ENCODE assay signal across 15 cellular contexts in the genomic region with DNA sequence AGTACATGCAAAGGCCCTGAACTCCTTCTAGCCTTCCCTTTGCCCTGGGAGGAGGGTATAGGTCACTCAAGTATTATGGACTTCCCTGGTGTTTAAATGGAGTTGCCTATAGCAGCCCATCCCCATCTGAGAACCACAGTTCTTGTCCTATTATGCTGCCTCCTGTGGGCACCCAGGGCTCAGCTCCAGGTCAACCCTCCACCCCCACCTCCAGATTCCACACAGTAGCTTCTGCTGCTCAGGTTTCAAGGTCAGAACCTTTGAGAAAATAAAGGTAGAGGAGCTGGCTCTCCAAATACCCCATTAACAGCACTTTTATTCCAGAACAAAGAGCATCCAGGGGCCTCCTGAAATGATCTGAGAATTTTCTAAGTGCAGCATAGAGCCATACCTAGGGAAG. TPM values are rescaled to one million over a fixed set of nuclear protein-coding genes. Genes with fewer than 3 reads are reported as not detected.
DNase-seq lines count a peak whose midpoint lies in the region; ATAC-seq and TF ChIP-seq lines count a peak whose summit lies in the region.
"Had no signal": no experiment of that assay in that cellular context is flagged by ENCODE, and none has a peak within 500 bp of the region (broad histone marks: within the 10 kb centered on the region; RNA-seq: fewer than 3 reads in every experiment).

No MANE protein-coding gene starts in this region.

- peak overlapping the region; percentile 56 for H3K27ac Mint-ChIP-seq in activated naive CD4-positive, alpha-beta T cell treated with anti-CD3 and anti-CD28 coated beads, Interleukin-2, amount 10 ng/mL, durations not matched to agents 7 days and 5 days

- TF ChIP-seq CTCF in breast epithelium (IDR thresholded peaks at IDR 0.05) (no peak), thoracic aorta (IDR thresholded peaks at IDR 0.05) (no peak)

- H3K4me1 ChIP-seq in breast epithelium (peaks cover 0 to 23% of the 10 kb centered on the region in 2 donors), thoracic aorta (ENCODE audit: control insufficient read depth in 1 of 2, low read depth in 2 of 2) (peaks cover 33 to 98% of the 10 kb centered on the region in 2 donors)

- H3K36me3 ChIP-seq in breast epithelium (no peaks in the 10 kb centered on the region), thoracic aorta (peaks cover 30% of the 10 kb centered on the region)

- H3K27ac ChIP-seq in breast epithelium (peak overlapping the region; percentile 64 to 73), thoracic aorta (peak overlapping the region; percentile 92 to 97)

- ATAC-seq in thoracic aorta (ENCODE audit: insufficient number of reproducible peaks, low FRiP score, low read depth) (no peak), HG03520 (IDR thresholded peaks at IDR 0.05; ENCODE audit: unreplicated experiment) (no peak)

- H3K4me1 Mint-ChIP-seq in activated naive CD4-positive, alpha-beta T cell treated with anti-CD3 and anti-CD28 coated beads, Interleukin-2, amount 10 ng/mL, durations not matched to agents 7 days and 5 days: peaks cover 32% of the 10 kb centered on the region

- CTCF ChIA-PET in activated naive CD4-positive, alpha-beta T cell treated with anti-CD3 and anti-CD28 coated beads, Interleukin-2, amount 10 ng/mL, durations not matched to agents 7 days and 5 days (lab: Charles Lee): interaction anchor here (7.9 kb wide), 1 partner anchor 9 kb away, joined by 65 read pairs; no protein-coding TSS in a partner anchor

- intact Hi-C loops in breast epithelium (cut with DNase I; ENCODE audit: low total_unique reads): loop anchor here (1.0 kb wide), 1 partner anchor 22 kb away; no protein-coding TSS in a partner anchor

- no peak for TF ChIP-seq POLR2A in breast epithelium (IDR thresholded peaks at IDR 0.05)

- H3K9me3 Mint-ChIP-seq in activated naive CD4-positive, alpha-beta T cell treated with anti-CD3 and anti-CD28 coated beads, Interleukin-2, amount 10 ng/mL, durations not matched to agents 7 days and 5 days: peaks cover 20% of the 10 kb centered on the region

- H3K4me3 Mint-ChIP-seq in activated naive CD4-positive, alpha-beta T cell treated with anti-CD3 and anti-CD28 coated beads, Interleukin-2, amount 10 ng/mL, durations not matched to agents 7 days and 5 days: no peak overlapping the region

- peaks cover 44% of the 10 kb centered on the region for H3K36me3 Mint-ChIP-seq in activated naive CD4-positive, alpha-beta T cell treated with anti-CD3 and anti-CD28 coated beads, Interleukin-2, amount 10 ng/mL, durations not matched to agents 7 days and 5 days

- H3K9me3 ChIP-seq in breast epithelium (no peaks in the 10 kb centered on the region), thoracic aorta (no peaks in the 10 kb centered on the region)

- H3K27me3 Mint-ChIP-seq in activated naive CD4-positive, alpha-beta T cell treated with anti-CD3 and anti-CD28 coated beads, Interleukin-2, amount 10 ng/mL, durations not matched to agents 7 days and 5 days: no peaks in the 10 kb centered on the region

- H3K4me3 ChIP-seq in breast epithelium: no peak overlapping the region
- no peak overlapping the region for H3K4me3 ChIP-seq in thoracic aorta

- no peaks in the 10 kb centered on the region for H3K27me3 ChIP-seq in breast epithelium
- no peaks in the 10 kb centered on the region for H3K27me3 ChIP-seq in thoracic aorta (replicated peaks; ENCODE audit: insufficient read depth)

- no peak for DNase-seq in activated naive CD4-positive, alpha-beta T cell treated with anti-CD3 and anti-CD28 coated beads, Interleukin-2, amount 10 ng/mL, durations not matched to agents 7 days and 5 days
- no peak for DNase-seq in activated naive CD4-positive, alpha-beta T cell treated with Interleukin-2 at 50 U/mL for 16 hours
- DNase-seq in breast epithelium (ENCODE audit: low spot score in 2 of 2) (no peak), left kidney (ENCODE audit: low read depth, low spot score) (peak; percentile 72), thoracic aorta (ENCODE audit: low spot score) (no peak), GM19238 (ENCODE audit: insufficient read length, low spot score) (no peak)
- no peak for DNase-seq in stimulated activated CD4-positive, alpha-beta T cell treated with anti-CD3 and anti-CD28 coated beads, Interleukin-4, amount 100 ng/mL, for 4 hours
- DNase-seq: activated CD4-positive, alpha-beta T cell treated with anti-CD3 and anti-CD28 coated beads for 1 hour; activated T-cell treated with anti-CD3 and anti-CD28 coated beads, Interleukin-2, amount 50 U/mL, for 48 hours; effector memory CD4-positive, alpha-beta T cell; NCI-H1436; NCI-H446; small intestine; T-helper 1 cell had no signal

RNA-seq across cellular contexts. Expression of gene ACTN1, which starts 57.4 kb away (rescaled TPM):
- total RNA-seq in breast epithelium: 100 to 1,000 TPM in 2 of 3 donors, 10 to 100 TPM in 1; 75.0 to 295 (median 290) TPM
- 1,000 to 10,000 TPM; 1,201 to 1,291 TPM for total RNA-seq in thoracic aorta

Comparison
In these comparisons a context has a peak if more than half of its experiments do, and no peak if none do; other contexts are left out.
1. RNA of gene ACTN1, which starts 57.4 kb away (total RNA-seq): 1,201 to 1,291 TPM in thoracic aorta; 75.0 to 295 TPM in breast epithelium; every median in the first group is over 4 times any median in the second.